ENCODE assay signal across 1 cellular context in genomic region chr22:46596819-46597218, GRCh38.
TF ChIP-seq lines count a peak whose summit lies in the region.

No MANE protein-coding gene starts in this region.

TF ChIP-seq in HepG2, 621 proteins besides CTCF, POLR2A, EP300 and RAD21 (continued from another document):
- TF ChIP-seq CBX5 (CRISPR knock-in tag; IDR thresholded peaks at IDR 0.05; ENCODE audit: borderline replicate concordance) (no peak), SRSF9 (IDR thresholded peaks at IDR 0.05; ENCODE audit: borderline replicate concordance, insufficient read depth, low read depth, low read length, poor library complexity, severe bottlenecking) (no peak), ZNF160 (CRISPR knock-in tag; IDR thresholded peaks at IDR 0.05) (no peak), TOE1 (CRISPR knock-in tag; IDR thresholded peaks at IDR 0.05) (no peak), PBX2 (CRISPR knock-in tag; IDR thresholded peaks at IDR 0.05) (no peak), THAP11 (CRISPR knock-in tag; IDR thresholded peaks at IDR 0.05) (no peak)
